Comparison of ENCODE assay signal across 1 cellular context in the genomic region with DNA sequence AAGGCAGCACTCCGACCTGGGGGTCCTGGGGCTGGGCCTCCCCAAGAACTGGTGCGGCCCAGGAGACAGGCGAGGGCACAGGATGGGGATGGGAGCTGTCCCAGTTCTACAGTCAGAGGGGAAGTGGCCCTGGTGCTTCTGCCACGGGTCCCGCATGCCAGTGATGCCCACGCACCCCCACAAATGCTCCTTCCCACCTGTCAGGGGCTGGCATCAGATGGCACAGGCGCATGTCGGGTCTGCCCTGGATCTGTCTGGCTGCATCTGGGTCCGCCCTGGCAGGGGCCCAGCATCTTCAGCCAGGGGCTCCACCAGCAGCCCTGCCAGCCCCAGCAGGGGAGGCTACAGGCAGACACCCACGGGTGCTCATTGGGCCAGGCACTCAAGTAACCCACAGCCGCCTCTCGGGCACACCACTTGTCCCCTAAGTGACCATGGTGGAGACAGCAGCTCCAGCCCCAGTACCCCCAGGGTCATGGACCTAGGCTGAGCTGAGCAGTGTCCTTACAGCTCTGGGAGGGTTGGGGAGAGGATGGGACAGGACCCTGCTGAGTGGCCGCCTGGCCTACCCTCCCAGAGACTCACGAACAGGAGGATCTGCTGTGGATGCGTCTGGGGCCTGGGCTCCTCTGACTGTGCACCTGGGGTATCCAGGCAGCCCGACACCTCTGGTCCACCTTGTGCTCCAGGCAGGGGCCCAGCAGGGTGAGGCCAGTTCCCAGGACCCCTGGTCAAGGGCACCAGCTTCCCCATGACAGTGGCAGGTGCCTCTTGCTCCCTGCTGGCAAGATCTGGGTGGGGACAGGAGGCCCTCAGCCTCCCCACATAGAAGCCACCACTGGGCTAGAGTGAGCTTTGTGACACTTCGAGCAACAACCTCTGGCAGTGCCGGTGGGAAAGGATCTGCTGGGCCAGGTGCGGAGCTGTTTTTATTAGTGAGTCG.
TF ChIP-seq lines count a peak whose summit lies in the region.

No MANE protein-coding gene starts in this region.

TF ChIP-seq in SK-N-SH treated with all-trans-retinoic acid at 6 μM for 48 hours, 23 proteins besides CTCF, POLR2A, EP300 and RAD21 (continued from another document):
- TF ChIP-seq CSRNP3 (CRISPR knock-in tag; IDR thresholded peaks at IDR 0.05) (no peak), ZNF8 (CRISPR knock-in tag; IDR thresholded peaks at IDR 0.05) (no peak), ARNTL (CRISPR knock-in tag; IDR thresholded peaks at IDR 0.05; ENCODE audit: borderline replicate concordance, low read depth) (no peak), TSHZ2 (CRISPR knock-in tag; IDR thresholded peaks at IDR 0.05) (no peak)
